23 cellular contexts compared by ENCODE assay signal in genomic region chr15:85609492-85609891, GRCh38.
"Had no signal": no experiment of that assay in that cellular context is flagged by ENCODE, and none has a peak within 500 bp of the region (broad histone marks: within the 10 kb centered on the region; RNA-seq: fewer than 3 reads in every experiment).

No MANE protein-coding gene starts in this region.

- H3K9me3 Mint-ChIP-seq: activated naive CD4-positive, alpha-beta T cell treated with anti-CD3 and anti-CD28 coated beads for 36 hours; activated naive CD8-positive, alpha-beta T cell treated with anti-CD3 and anti-CD28 coated beads, Interleukin-2, amount 10 ng/mL, durations not matched to agents 7 days and 5 days; endodermal cell; natural killer cell; stimulated activated effector memory CD8-positive, alpha-beta T cell treated with anti-CD3 and anti-CD28 coated beads, Interleukin-12 subunit alpha, Interleukin-12 subunit beta, amount 100 ng/mL, for 72 hours; stimulated activated naive CD8-positive, alpha-beta T cell treated with anti-CD3 and anti-CD28 coated beads, Interleukin-15, amount 100 ng/mL, for 72 hours had no signal

- H3K27me3 ChIP-seq: cardiac muscle cell, suprapubic skin, uterus had no signal

- H3K27ac ChIP-seq: cardiac muscle cell, epithelial cell of prostate, suprapubic skin had no signal

- H3K4me3 Mint-ChIP-seq: activated naive CD4-positive, alpha-beta T cell treated with anti-CD3 and anti-CD28 coated beads for 36 hours; activated naive CD8-positive, alpha-beta T cell treated with anti-CD3 and anti-CD28 coated beads, Interleukin-2, amount 10 ng/mL, durations not matched to agents 7 days and 5 days; endodermal cell; natural killer cell; stimulated activated effector memory CD8-positive, alpha-beta T cell treated with anti-CD3 and anti-CD28 coated beads, Interleukin-12 subunit alpha, Interleukin-12 subunit beta, amount 100 ng/mL, for 72 hours; stimulated activated naive CD8-positive, alpha-beta T cell treated with anti-CD3 and anti-CD28 coated beads, Interleukin-15, amount 100 ng/mL, for 72 hours had no signal

- ATAC-seq: left ventricle myocardium superior; natural killer cell; stimulated activated effector memory CD8-positive, alpha-beta T cell treated with anti-CD3 and anti-CD28 coated beads, Interleukin-12 subunit alpha, Interleukin-12 subunit beta, amount 100 ng/mL, for 72 hours; stimulated activated naive CD8-positive, alpha-beta T cell treated with anti-CD3 and anti-CD28 coated beads, Interleukin-15, amount 100 ng/mL, for 72 hours had no signal

- H3K27ac Mint-ChIP-seq: activated naive CD4-positive, alpha-beta T cell treated with anti-CD3 and anti-CD28 coated beads for 36 hours; activated naive CD8-positive, alpha-beta T cell treated with anti-CD3 and anti-CD28 coated beads, Interleukin-2, amount 10 ng/mL, durations not matched to agents 7 days and 5 days; endodermal cell; natural killer cell; progenitor cell of endocrine pancreas; stimulated activated effector memory CD8-positive, alpha-beta T cell treated with anti-CD3 and anti-CD28 coated beads, Interleukin-12 subunit alpha, Interleukin-12 subunit beta, amount 100 ng/mL, for 72 hours; stimulated activated naive CD8-positive, alpha-beta T cell treated with anti-CD3 and anti-CD28 coated beads, Interleukin-15, amount 100 ng/mL, for 72 hours had no signal

- DNase-seq: activated CD4-positive, alpha-beta T cell treated with anti-CD3 and anti-CD28 coated beads for 4 hours; activated CD4-positive, alpha-beta T cell treated with anti-CD3 and anti-CD28 coated beads, Interleukin-2, amount 50 U/mL, for 48 hours; activated CD4-positive, CD25-positive, alpha-beta regulatory T cell; activated naive CD4-positive, alpha-beta T cell treated with anti-CD3 and anti-CD28 coated beads for 36 hours; activated naive CD8-positive, alpha-beta T cell treated with anti-CD3 and anti-CD28 coated beads, Interleukin-2, amount 10 ng/mL, durations not matched to agents 7 days and 5 days; activated T-cell treated with anti-CD3 and anti-CD28 coated beads, Interleukin-2, amount 50 U/mL, for 48 hours; amygdala; cortex of kidney; endodermal cell; kidney glomerular epithelial cell; left ventricle myocardium superior; midbrain; natural killer cell; stimulated activated CD4-positive, alpha-beta T cell treated with anti-CD3 and anti-CD28 coated beads, Interleukin-2, amount 100 ng/mL, for 24 hours; stimulated activated naive CD8-positive, alpha-beta T cell treated with anti-CD3 and anti-CD28 coated beads, Interleukin-15, amount 100 ng/mL, for 72 hours; T-helper 9 cell; uterus had no signal

- H3K4me1 Mint-ChIP-seq: endodermal cell had no signal

- H3K9me3 ChIP-seq: suprapubic skin, uterus had no signal

- H3K27me3 Mint-ChIP-seq: activated naive CD8-positive, alpha-beta T cell treated with anti-CD3 and anti-CD28 coated beads, Interleukin-2, amount 10 ng/mL, durations not matched to agents 7 days and 5 days; progenitor cell of endocrine pancreas; stimulated activated naive CD8-positive, alpha-beta T cell treated with anti-CD3 and anti-CD28 coated beads, Interleukin-15, amount 100 ng/mL, for 72 hours had no signal

- H3K36me3 ChIP-seq: suprapubic skin, uterus had no signal

- H3K4me3 ChIP-seq: cardiac muscle cell, skin epidermis, suprapubic skin, uterus had no signal
